In the genomic region with DNA sequence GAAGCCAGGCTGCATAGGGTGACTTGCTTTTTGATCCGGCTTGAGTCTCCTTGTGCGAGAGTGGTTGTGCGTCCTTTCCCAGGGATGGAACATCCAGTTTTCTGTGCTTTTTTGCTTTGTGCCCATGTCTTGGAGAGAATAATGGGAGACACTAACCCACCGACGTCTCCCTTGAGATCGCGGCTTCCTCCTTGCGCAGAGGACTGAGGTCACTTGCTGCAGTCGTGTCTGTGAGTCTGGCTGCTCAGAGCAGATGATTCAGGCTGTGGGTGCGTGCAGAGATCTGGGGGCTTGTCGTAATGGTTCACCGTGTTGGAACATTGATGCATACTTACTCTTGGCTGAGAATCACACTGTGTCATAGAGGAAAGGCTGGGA, we compare ENCODE assay signal across 1 cellular context.
TF ChIP-seq lines count a peak whose summit lies in the region.

No MANE protein-coding gene starts in this region.

TF ChIP-seq in WTC11, 78 proteins besides CTCF, POLR2A, EP300 and RAD21:
- TF ChIP-seq, protein P1, sequence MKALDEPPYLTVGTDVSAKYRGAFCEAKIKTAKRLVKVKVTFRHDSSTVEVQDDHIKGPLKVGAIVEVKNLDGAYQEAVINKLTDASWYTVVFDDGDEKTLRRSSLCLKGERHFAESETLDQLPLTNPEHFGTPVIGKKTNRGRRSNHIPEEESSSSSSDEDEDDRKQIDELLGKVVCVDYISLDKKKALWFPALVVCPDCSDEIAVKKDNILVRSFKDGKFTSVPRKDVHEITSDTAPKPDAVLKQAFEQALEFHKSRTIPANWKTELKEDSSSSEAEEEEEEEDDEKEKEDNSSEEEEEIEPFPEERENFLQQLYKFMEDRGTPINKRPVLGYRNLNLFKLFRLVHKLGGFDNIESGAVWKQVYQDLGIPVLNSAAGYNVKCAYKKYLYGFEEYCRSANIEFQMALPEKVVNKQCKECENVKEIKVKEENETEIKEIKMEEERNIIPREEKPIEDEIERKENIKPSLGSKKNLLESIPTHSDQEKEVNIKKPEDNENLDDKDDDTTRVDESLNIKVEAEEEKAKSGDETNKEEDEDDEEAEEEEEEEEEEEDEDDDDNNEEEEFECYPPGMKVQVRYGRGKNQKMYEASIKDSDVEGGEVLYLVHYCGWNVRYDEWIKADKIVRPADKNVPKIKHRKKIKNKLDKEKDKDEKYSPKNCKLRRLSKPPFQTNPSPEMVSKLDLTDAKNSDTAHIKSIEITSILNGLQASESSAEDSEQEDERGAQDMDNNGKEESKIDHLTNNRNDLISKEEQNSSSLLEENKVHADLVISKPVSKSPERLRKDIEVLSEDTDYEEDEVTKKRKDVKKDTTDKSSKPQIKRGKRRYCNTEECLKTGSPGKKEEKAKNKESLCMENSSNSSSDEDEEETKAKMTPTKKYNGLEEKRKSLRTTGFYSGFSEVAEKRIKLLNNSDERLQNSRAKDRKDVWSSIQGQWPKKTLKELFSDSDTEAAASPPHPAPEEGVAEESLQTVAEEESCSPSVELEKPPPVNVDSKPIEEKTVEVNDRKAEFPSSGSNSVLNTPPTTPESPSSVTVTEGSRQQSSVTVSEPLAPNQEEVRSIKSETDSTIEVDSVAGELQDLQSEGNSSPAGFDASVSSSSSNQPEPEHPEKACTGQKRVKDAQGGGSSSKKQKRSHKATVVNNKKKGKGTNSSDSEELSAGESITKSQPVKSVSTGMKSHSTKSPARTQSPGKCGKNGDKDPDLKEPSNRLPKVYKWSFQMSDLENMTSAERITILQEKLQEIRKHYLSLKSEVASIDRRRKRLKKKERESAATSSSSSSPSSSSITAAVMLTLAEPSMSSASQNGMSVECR (CRISPR knock-in tag; IDR thresholded peaks at IDR 0.05; ENCODE audit: borderline replicate concordance): no peak
- TF ChIP-seq, protein P2, sequence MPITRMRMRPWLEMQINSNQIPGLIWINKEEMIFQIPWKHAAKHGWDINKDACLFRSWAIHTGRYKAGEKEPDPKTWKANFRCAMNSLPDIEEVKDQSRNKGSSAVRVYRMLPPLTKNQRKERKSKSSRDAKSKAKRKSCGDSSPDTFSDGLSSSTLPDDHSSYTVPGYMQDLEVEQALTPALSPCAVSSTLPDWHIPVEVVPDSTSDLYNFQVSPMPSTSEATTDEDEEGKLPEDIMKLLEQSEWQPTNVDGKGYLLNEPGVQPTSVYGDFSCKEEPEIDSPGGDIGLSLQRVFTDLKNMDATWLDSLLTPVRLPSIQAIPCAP (CRISPR knock-in tag; IDR thresholded peaks at IDR 0.05): no peak
- TF ChIP-seq, protein P3, sequence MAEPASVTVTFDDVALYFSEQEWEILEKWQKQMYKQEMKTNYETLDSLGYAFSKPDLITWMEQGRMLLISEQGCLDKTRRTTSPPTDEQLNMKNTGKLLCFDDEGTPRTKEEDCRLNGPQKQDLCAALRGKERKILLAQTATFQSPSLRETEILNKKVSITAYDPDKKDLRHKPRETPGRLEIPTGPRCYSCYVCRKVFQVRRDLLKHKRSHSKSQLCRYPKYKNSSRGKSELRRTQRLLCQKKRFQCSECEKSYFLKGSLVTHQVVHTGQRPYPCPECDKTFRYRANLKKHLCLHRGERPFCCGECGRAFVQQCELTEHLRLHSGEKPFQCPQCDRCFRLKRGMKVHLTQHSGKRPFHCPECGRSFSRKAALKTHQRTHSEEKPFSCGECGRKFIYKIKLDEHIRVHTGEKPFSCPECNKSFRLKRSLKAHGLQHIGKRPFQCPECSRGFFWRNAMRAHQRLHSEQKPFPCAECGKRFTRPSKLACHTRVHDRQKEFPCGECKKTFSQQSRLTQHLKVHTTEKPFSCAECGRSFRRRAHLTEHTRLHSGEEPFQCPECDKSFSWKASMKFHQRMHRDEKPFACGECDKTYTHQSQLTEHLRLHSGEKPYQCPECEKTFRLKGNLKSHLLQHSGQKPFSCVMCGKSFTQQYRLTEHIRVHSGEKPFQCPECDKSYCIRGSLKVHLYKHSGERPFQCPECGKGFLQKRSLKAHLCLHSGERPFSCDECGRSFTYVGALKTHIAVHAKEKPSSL (CRISPR knock-in tag; conservative IDR thresholded peaks at IDR 0.05): no peak
- TF ChIP-seq GTF2I (CRISPR knock-in tag; conservative IDR thresholded peaks at IDR 0.05) (no peak), ZNF263 (CRISPR knock-in tag; IDR thresholded peaks at IDR 0.05; ENCODE audit: low read depth) (no peak)
- TF ChIP-seq, protein P4, sequence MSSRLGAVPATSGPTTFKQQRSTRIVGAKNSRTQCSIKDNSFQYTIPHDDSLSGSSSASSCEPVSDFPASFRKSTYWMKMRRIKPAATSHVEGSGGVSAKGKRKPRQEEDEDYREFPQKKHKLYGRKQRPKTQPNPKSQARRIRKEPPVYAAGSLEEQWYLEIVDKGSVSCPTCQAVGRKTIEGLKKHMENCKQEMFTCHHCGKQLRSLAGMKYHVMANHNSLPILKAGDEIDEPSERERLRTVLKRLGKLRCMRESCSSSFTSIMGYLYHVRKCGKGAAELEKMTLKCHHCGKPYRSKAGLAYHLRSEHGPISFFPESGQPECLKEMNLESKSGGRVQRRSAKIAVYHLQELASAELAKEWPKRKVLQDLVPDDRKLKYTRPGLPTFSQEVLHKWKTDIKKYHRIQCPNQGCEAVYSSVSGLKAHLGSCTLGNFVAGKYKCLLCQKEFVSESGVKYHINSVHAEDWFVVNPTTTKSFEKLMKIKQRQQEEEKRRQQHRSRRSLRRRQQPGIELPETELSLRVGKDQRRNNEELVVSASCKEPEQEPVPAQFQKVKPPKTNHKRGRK (CRISPR knock-in tag; IDR thresholded peaks at IDR 0.05; ENCODE audit: borderline replicate concordance): no peak
